Comparison of ENCODE assay signal across 17 cellular contexts in genomic region chr11:5339771-5340322, GRCh38. TPM values are rescaled to one million over a fixed set of nuclear protein-coding genes. Genes with fewer than 3 reads are reported as not detected.
DNase-seq lines count a peak whose midpoint lies in the region; ATAC-seq lines count a peak whose summit lies in the region.
"Had no signal": no experiment of that assay in that cellular context is flagged by ENCODE, and none has a peak within 500 bp of the region (broad histone marks: within the 10 kb centered on the region; RNA-seq: fewer than 3 reads in every experiment).

No MANE protein-coding gene starts in this region.

- no peaks in the 10 kb centered on the region for H3K9me3 Mint-ChIP-seq in activated T-cell treated with anti-CD3 and anti-CD28 coated beads, Interleukin-2, amount 50 U/mL, for 4 hours
- H3K9me3 Mint-ChIP-seq: activated CD4-positive, alpha-beta memory T cell treated with anti-CD3 and anti-CD28 coated beads for 36 hours; stimulated activated naive CD8-positive, alpha-beta T cell treated with anti-CD3 and anti-CD28 coated beads, Interleukin-15, Interleukin-2, amounts not matched to agents 100 ng/mL and 50 ng/mL, for 24 hours had no signal

- no peaks in the 10 kb centered on the region for H3K4me1 Mint-ChIP-seq in activated T-cell treated with anti-CD3 and anti-CD28 coated beads, Interleukin-2, amount 50 U/mL, for 4 hours (ENCODE audit: low read depth)

- H3K27me3 Mint-ChIP-seq in activated T-cell treated with anti-CD3 and anti-CD28 coated beads, Interleukin-2, amount 50 U/mL, for 4 hours (ENCODE audit: low read depth), result peaks cover 4% of the 10 kb centered on the region

- DNase-seq in activated CD4-positive, alpha-beta T cell treated with anti-CD3 and anti-CD28 coated beads, Interleukin-2, amount 50 U/mL, for 1 hour, result no peak
- no peak for DNase-seq in activated T-cell treated with anti-CD3 and anti-CD28 coated beads, Interleukin-2, amount 50 U/mL, for 4 hours
- DNase-seq in Ammon's horn (ENCODE audit: low spot score) (no peak), NCI-H345 (lab: John Stamatoyannopoulos, UW) (no peak)
- DNase-seq: activated CD4-positive, alpha-beta memory T cell treated with anti-CD3 and anti-CD28 coated beads for 36 hours; activated gamma-delta T cell treated with Interleukin-2 at 50 U/mL for 16 hours; AML-193; DND-41; KBM-7; mesenchymal stem cell; NCI-H82 had no signal

- ATAC-seq in GM18870 (IDR thresholded peaks at IDR 0.05; ENCODE audit: unreplicated experiment), result peak; percentile 78
- ATAC-seq in GM21447 (IDR thresholded peaks at IDR 0.05; ENCODE audit: unreplicated experiment), result peak; percentile 76
- peak; percentile 65 for ATAC-seq in HG02973 (IDR thresholded peaks at IDR 0.05; ENCODE audit: unreplicated experiment)
- peak; percentile 65 for ATAC-seq in HG03558 (IDR thresholded peaks at IDR 0.05; ENCODE audit: extremely low read depth, unreplicated experiment)
- no peak for ATAC-seq in activated T-cell treated with anti-CD3 and anti-CD28 coated beads, Interleukin-2, amount 50 U/mL, for 4 hours

- H3K4me3 Mint-ChIP-seq in activated T-cell treated with anti-CD3 and anti-CD28 coated beads, Interleukin-2, amount 50 U/mL, for 4 hours, result no peak overlapping the region
- H3K4me3 Mint-ChIP-seq: activated CD4-positive, alpha-beta memory T cell treated with anti-CD3 and anti-CD28 coated beads for 36 hours; stimulated activated naive CD8-positive, alpha-beta T cell treated with anti-CD3 and anti-CD28 coated beads, Interleukin-15, Interleukin-2, amounts not matched to agents 100 ng/mL and 50 ng/mL, for 24 hours had no signal

- no peaks in the 10 kb centered on the region for H3K36me3 Mint-ChIP-seq in activated T-cell treated with anti-CD3 and anti-CD28 coated beads, Interleukin-2, amount 50 U/mL, for 4 hours (ENCODE audit: insufficient read depth)
- H3K36me3 Mint-ChIP-seq: activated CD4-positive, alpha-beta memory T cell treated with anti-CD3 and anti-CD28 coated beads for 36 hours had no signal

RNA-seq across cellular contexts. Expression of gene OR51B5, which starts 3.5 kb away (rescaled TPM):
- not detected for total RNA-seq in activated T-cell treated with anti-CD3 and anti-CD28 coated beads, Interleukin-2, amount 50 U/mL, for 4 hours
- total RNA-seq: activated CD4-positive, alpha-beta memory T cell treated with anti-CD3 and anti-CD28 coated beads for 36 hours had no signal

RNA-seq across cellular contexts. Expression of gene OR51B6, which starts 11.5 kb away (rescaled TPM):
- not detected for total RNA-seq in activated T-cell treated with anti-CD3 and anti-CD28 coated beads, Interleukin-2, amount 50 U/mL, for 4 hours
- total RNA-seq: activated CD4-positive, alpha-beta memory T cell treated with anti-CD3 and anti-CD28 coated beads for 36 hours; fibroblast of villous mesenchyme had no signal

RNA-seq across cellular contexts. Expression of gene OR51B2, which starts 15.8 kb away (rescaled TPM):
- not detected for total RNA-seq in activated T-cell treated with anti-CD3 and anti-CD28 coated beads, Interleukin-2, amount 50 U/mL, for 4 hours
- total RNA-seq: activated CD4-positive, alpha-beta memory T cell treated with anti-CD3 and anti-CD28 coated beads for 36 hours; fibroblast of villous mesenchyme had no signal

RNA-seq across cellular contexts. Expression of gene OR51B4, which starts 38.1 kb away (rescaled TPM):
- total RNA-seq in activated T-cell treated with anti-CD3 and anti-CD28 coated beads, Interleukin-2, amount 50 U/mL, for 4 hours, result not detected
- total RNA-seq: activated CD4-positive, alpha-beta memory T cell treated with anti-CD3 and anti-CD28 coated beads for 36 hours had no signal

RNA-seq across cellular contexts. Expression of gene OR51M1, which starts 43.8 kb away (rescaled TPM):
- not detected for total RNA-seq in activated T-cell treated with anti-CD3 and anti-CD28 coated beads, Interleukin-2, amount 50 U/mL, for 4 hours
- total RNA-seq: activated CD4-positive, alpha-beta memory T cell treated with anti-CD3 and anti-CD28 coated beads for 36 hours; fibroblast of villous mesenchyme had no signal

Comparison
In these comparisons a context has a peak if more than half of its experiments do, and no peak if none do; other contexts are left out.
1. ATAC-seq: peak in GM18870 (single experiment), GM21447 (single experiment), HG02973 (single experiment) and HG03558 (single experiment); none in activated T-cell treated with anti-CD3 and anti-CD28 coated beads, Interleukin-2, amount 50 U/mL, for 4 hours (0 of 2).